ENCODE assay signal across 28 cellular contexts in genomic region chr1:16198444-16199156, GRCh38. TPM values are rescaled to one million over a fixed set of nuclear protein-coding genes. Genes with fewer than 3 reads are reported as not detected.
A peak's percentile ranks its signal among the peaks of the same experiment; 100 is the strongest.
DNase-seq lines count a peak whose midpoint lies in the region; ATAC-seq and TF ChIP-seq lines count a peak whose summit lies in the region.
"Had no signal": no experiment of that assay in that cellular context is flagged by ENCODE, and none has a peak within 500 bp of the region (broad histone marks: within the 10 kb centered on the region; RNA-seq: fewer than 3 reads in every experiment).

No MANE protein-coding gene starts in this region.

- CTCF ChIA-PET in activated CD4-positive, alpha-beta T cell treated with anti-CD3 and anti-CD28 coated beads for 36 hours (lab: Charles Lee), result interaction anchor here (0.6 kb wide), 1 partner anchor 23 kb away, joined by 4 read pairs; no protein-coding TSS in a partner anchor
- CTCF ChIA-PET in activated CD4-positive, alpha-beta memory T cell treated with anti-CD3 and anti-CD28 coated beads for 36 hours (lab: Charles Lee), result interaction anchor here (2.6 kb wide), 1 partner anchor 46 kb away, joined by 7 read pairs; no protein-coding TSS in a partner anchor

- TF ChIP-seq CTCF in epithelial cell of esophagus (IDR thresholded peaks at IDR 0.05; ENCODE audit: insufficient read depth, low read depth, low read length, missing control alignments), result no peak

- H3K4me3 ChIP-seq in epithelial cell of esophagus (ENCODE audit: low read length), result no peak overlapping the region
- H3K4me3 ChIP-seq: gastrocnemius medialis, pancreas, PC-9, skin epidermis had no signal

- peaks cover 6% of the 10 kb centered on the region for H3K4me1 Mint-ChIP-seq in activated CD4-positive, alpha-beta T cell treated with anti-CD3 and anti-CD28 coated beads for 36 hours
- H3K4me1 Mint-ChIP-seq in activated CD4-positive, alpha-beta memory T cell treated with anti-CD3 and anti-CD28 coated beads for 36 hours (ENCODE audit: low read depth), result peaks cover 5% of the 10 kb centered on the region
- H3K4me1 Mint-ChIP-seq in stimulated activated memory B cell treated with anti-CD40 and anti-IgM and Interleukin-4, amounts not matched to agents 10 μg/mL and 1 μg/mL and 100 μg/mL, for 72 hours, result peaks cover 10% of the 10 kb centered on the region

- no peaks in the 10 kb centered on the region for H3K9me3 Mint-ChIP-seq in activated CD4-positive, alpha-beta T cell treated with anti-CD3 and anti-CD28 coated beads for 36 hours (ENCODE audit: low read depth)
- H3K9me3 Mint-ChIP-seq in activated CD4-positive, alpha-beta memory T cell treated with anti-CD3 and anti-CD28 coated beads for 36 hours, result no peaks in the 10 kb centered on the region
- H3K9me3 Mint-ChIP-seq in stimulated activated memory B cell treated with anti-CD40 and anti-IgM and Interleukin-4, amounts not matched to agents 10 μg/mL and 1 μg/mL and 100 μg/mL, for 72 hours, result no peaks in the 10 kb centered on the region
- H3K9me3 Mint-ChIP-seq: CD4-positive, alpha-beta T cell had no signal

- H3K4me3 Mint-ChIP-seq in activated CD4-positive, alpha-beta T cell treated with anti-CD3 and anti-CD28 coated beads for 36 hours, result no peak overlapping the region
- H3K4me3 Mint-ChIP-seq in activated CD4-positive, alpha-beta memory T cell treated with anti-CD3 and anti-CD28 coated beads for 36 hours, result no peak overlapping the region
- no peak overlapping the region for H3K4me3 Mint-ChIP-seq in stimulated activated memory B cell treated with anti-CD40 and anti-IgM and Interleukin-4, amounts not matched to agents 10 μg/mL and 1 μg/mL and 100 μg/mL, for 72 hours
- H3K4me3 Mint-ChIP-seq: CD4-positive, alpha-beta T cell had no signal

- ATAC-seq in activated CD4-positive, alpha-beta T cell treated with anti-CD3 and anti-CD28 coated beads for 36 hours, result no peak
- ATAC-seq in stimulated activated memory B cell treated with anti-CD40 and anti-IgM and Interleukin-4, amounts not matched to agents 10 μg/mL and 1 μg/mL and 100 μg/mL, for 72 hours, result no peak
- no peak for ATAC-seq in HG02981 (IDR thresholded peaks at IDR 0.05; ENCODE audit: unreplicated experiment)
- ATAC-seq: gastrocnemius medialis, left cardiac atrium, pancreas had no signal

- H3K27ac Mint-ChIP-seq in activated CD4-positive, alpha-beta T cell treated with anti-CD3 and anti-CD28 coated beads for 36 hours, result peak overlapping the region; percentile 22
- peak overlapping the region; percentile 3 for H3K27ac Mint-ChIP-seq in activated CD4-positive, alpha-beta memory T cell treated with anti-CD3 and anti-CD28 coated beads for 36 hours
- H3K27ac Mint-ChIP-seq in stimulated activated memory B cell treated with anti-CD40 and anti-IgM and Interleukin-4, amounts not matched to agents 10 μg/mL and 1 μg/mL and 100 μg/mL, for 72 hours, result peak overlapping the region; percentile 38
- H3K27ac Mint-ChIP-seq: CD4-positive, alpha-beta T cell had no signal

- POLR2A ChIA-PET in activated CD4-positive, alpha-beta T cell treated with anti-CD3 and anti-CD28 coated beads for 36 hours (lab: Charles Lee), result no interaction called here
- POLR2A ChIA-PET in activated CD4-positive, alpha-beta memory T cell treated with anti-CD3 and anti-CD28 coated beads for 36 hours (lab: Charles Lee), result no interaction called here

- intact Hi-C loops in activated CD4-positive, alpha-beta T cell treated with anti-CD3 and anti-CD28 coated beads for 36 hours (cut with DNase I, micrococcal nuclease), result no loop called here
- intact Hi-C loops in activated CD4-positive, alpha-beta memory T cell treated with anti-CD3 and anti-CD28 coated beads for 36 hours (cut with micrococcal nuclease), result no loop called here

- peaks cover 2% of the 10 kb centered on the region for H3K36me3 Mint-ChIP-seq in activated CD4-positive, alpha-beta T cell treated with anti-CD3 and anti-CD28 coated beads for 36 hours (ENCODE audit: low read depth)
- H3K36me3 Mint-ChIP-seq in activated CD4-positive, alpha-beta memory T cell treated with anti-CD3 and anti-CD28 coated beads for 36 hours, result no peaks in the 10 kb centered on the region
- peaks cover 8% of the 10 kb centered on the region for H3K36me3 Mint-ChIP-seq in stimulated activated memory B cell treated with anti-CD40 and anti-IgM and Interleukin-4, amounts not matched to agents 10 μg/mL and 1 μg/mL and 100 μg/mL, for 72 hours

- H3K27me3 Mint-ChIP-seq in activated CD4-positive, alpha-beta T cell treated with anti-CD3 and anti-CD28 coated beads for 36 hours, result no peaks in the 10 kb centered on the region
- no peaks in the 10 kb centered on the region for H3K27me3 Mint-ChIP-seq in activated CD4-positive, alpha-beta memory T cell treated with anti-CD3 and anti-CD28 coated beads for 36 hours
- no peaks in the 10 kb centered on the region for H3K27me3 Mint-ChIP-seq in stimulated activated memory B cell treated with anti-CD40 and anti-IgM and Interleukin-4, amounts not matched to agents 10 μg/mL and 1 μg/mL and 100 μg/mL, for 72 hours
- H3K27me3 Mint-ChIP-seq: CD4-positive, alpha-beta T cell had no signal

- DNase-seq in activated CD4-positive, alpha-beta T cell treated with anti-CD3 and anti-CD28 coated beads for 36 hours, result no peak
- DNase-seq in activated CD4-positive, alpha-beta T cell treated with anti-CD3 and anti-CD28 coated beads for 48 hours, result no peak
- DNase-seq in activated CD4-positive, alpha-beta memory T cell treated with anti-CD3 and anti-CD28 coated beads for 36 hours, result no peak
- DNase-seq in epithelial cell of esophagus (ENCODE audit: low read depth) (peak; percentile 25), D341Med (ENCODE audit: low spot score) (no peak), HPDE6-E6E7 (ENCODE audit: extremely low spot score) (no peak)
- DNase-seq: activated gamma-delta T cell treated with Interleukin-2 at 50 U/mL for 16 hours; activated T-cell treated with anti-CD3 and anti-CD28 coated beads, Interleukin-2, amount 50 U/mL, for 1 hour; amygdala; brain microvascular endothelial cell; CD4-positive, alpha-beta T cell; cerebellar nuclear complex; EL; gastrocnemius medialis; H7; IMR-90; left cardiac atrium; mammary epithelial cell; NCI-H1436 treated with DMSO at 0.1 percent for 48 hours; NCI-H226; PC-9; retina; SHP77; stimulated activated naive CD4-positive, alpha-beta T cell had no signal

RNA-seq across cellular contexts. Expression of gene ARHGEF19, which starts 13.9 kb away (rescaled TPM):
- 1 to 10 TPM; 4.9 to 6.5 TPM for total RNA-seq in activated CD4-positive, alpha-beta T cell treated with anti-CD3 and anti-CD28 coated beads for 36 hours
- total RNA-seq in activated CD4-positive, alpha-beta memory T cell treated with anti-CD3 and anti-CD28 coated beads for 36 hours, result 1 to 10 TPM; 7.0 to 7.1 TPM

RNA-seq across cellular contexts. Expression of gene CPLANE2, which starts 38.4 kb away (rescaled TPM):
- 1 to 10 TPM; 2.4 to 3.7 TPM for total RNA-seq in activated CD4-positive, alpha-beta T cell treated with anti-CD3 and anti-CD28 coated beads for 36 hours
- 1 to 10 TPM; 3.9 to 5.0 TPM for total RNA-seq in activated CD4-positive, alpha-beta memory T cell treated with anti-CD3 and anti-CD28 coated beads for 36 hours

RNA-seq across cellular contexts. Expression of gene EPHA2, which starts 42.7 kb away (rescaled TPM):
- under 1 TPM; 0.19 to 0.21 TPM for total RNA-seq in activated CD4-positive, alpha-beta T cell treated with anti-CD3 and anti-CD28 coated beads for 36 hours
- under 1 TPM; 0.22 to 0.33 TPM for total RNA-seq in activated CD4-positive, alpha-beta memory T cell treated with anti-CD3 and anti-CD28 coated beads for 36 hours
